ENCODE assay signal across 11 cellular contexts in the genomic region with DNA sequence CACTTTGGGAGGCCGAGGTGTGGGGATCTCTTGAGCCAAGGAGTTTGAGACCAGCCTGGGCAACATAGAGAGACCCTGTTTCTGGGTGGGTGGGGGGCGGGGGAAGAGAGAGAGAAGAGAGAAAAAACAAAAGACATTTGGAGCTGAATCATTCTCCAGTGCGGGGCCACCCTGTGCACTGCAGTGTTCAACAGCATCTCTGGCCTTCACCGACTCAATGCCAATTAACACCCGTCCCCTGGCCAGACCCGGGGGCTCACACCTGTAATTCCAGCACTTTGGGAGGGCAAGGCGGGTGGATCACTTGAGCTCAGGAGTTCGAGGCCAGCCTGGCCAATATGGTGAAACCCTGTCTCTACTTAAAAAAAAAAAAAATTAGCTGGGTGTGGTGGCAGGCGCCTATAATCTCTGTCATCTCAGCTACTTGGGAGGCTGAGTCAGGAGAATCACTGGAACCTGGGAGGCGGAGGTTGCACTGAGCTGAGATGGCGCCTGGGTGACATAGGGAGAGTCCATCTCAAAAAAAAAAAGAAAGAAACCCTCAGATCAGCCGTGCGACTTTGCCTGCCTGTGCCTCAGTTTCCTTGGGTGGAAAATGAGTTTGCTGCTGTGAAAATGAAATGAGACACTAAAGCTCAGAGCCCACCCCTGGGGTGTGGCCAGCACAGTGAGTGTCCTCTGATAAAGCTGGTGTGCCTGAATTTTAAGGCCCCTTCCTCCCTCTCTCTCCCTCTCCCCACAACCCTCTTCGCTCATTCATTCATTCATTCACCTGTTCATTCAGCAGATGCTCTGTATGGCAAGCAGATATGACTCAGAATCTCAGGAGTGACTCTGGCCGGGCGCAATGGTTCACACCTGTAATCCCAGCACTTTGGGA. TPM values are rescaled to one million over a fixed set of nuclear protein-coding genes. Genes with fewer than 3 reads are reported as not detected.
DNase-seq lines count a peak whose midpoint lies in the region; ATAC-seq, FAIRE-seq and TF ChIP-seq lines count a peak whose summit lies in the region.
"Had no signal": no experiment of that assay in that cellular context is flagged by ENCODE, and none has a peak within 500 bp of the region (broad histone marks: within the 10 kb centered on the region; RNA-seq: fewer than 3 reads in every experiment).

No MANE protein-coding gene starts in this region.

- H3K4me3 Mint-ChIP-seq in chondrocyte (ENCODE audit: unreplicated experiment), result no peak overlapping the region

- H3K27ac Mint-ChIP-seq in chondrocyte (ENCODE audit: unreplicated experiment), result peak overlapping the region; percentile 54

- no peak for TF ChIP-seq POLR2A in H54 (IDR thresholded peaks at IDR 0.05; ENCODE audit: low read depth, low read length)

- FAIRE-seq in H54 (lab: Jason Lieb, UNC), result no peak
- FAIRE-seq: colon had no signal

- peaks cover 24% of the 10 kb centered on the region for H3K36me3 Mint-ChIP-seq in chondrocyte (ENCODE audit: low read depth)

- peaks cover 13% of the 10 kb centered on the region for H3K4me1 ChIP-seq in psoas muscle

- H3K4me3 ChIP-seq in psoas muscle, result no peak overlapping the region

- H3K9me3 ChIP-seq in psoas muscle, result no peaks in the 10 kb centered on the region

- no peaks in the 10 kb centered on the region for H3K27me3 ChIP-seq in psoas muscle (ENCODE audit: insufficient read depth in 3 of 3, low read length in 2 of 3)

- WGBS in psoas muscle, 3 donors, result 65 to 78% (median 76%) methylated on average over 16 of the region's 16 CpGs

- peaks cover 0 to 16% of the 10 kb centered on the region in 2 donors for H3K36me3 ChIP-seq in psoas muscle (ENCODE audit: insufficient read depth in 1 of 2, low read depth in 1 of 2)

- peak overlapping the region; percentile 23 for H3K27ac ChIP-seq in psoas muscle
- H3K27ac ChIP-seq: 22Rv1 had no signal

- ATAC-seq in psoas muscle (no peak), GM19035 (IDR thresholded peaks at IDR 0.05; ENCODE audit: unreplicated experiment) (no peak)

- peaks cover 35% of the 10 kb centered on the region for H3K4me1 Mint-ChIP-seq in chondrocyte (ENCODE audit: low read depth)

- DNase-seq in DMS53 (lab: John Stamatoyannopoulos, UW) (peak; percentile 38), DMS53 treated with DMSO at 0.1 percent for 48 hours (lab: John Stamatoyannopoulos, UW; ENCODE audit: unreplicated experiment) (no peak), RPMI8226 (peak; percentile 61), chondrocyte (ENCODE audit: low spot score) (no peak), psoas muscle (no peak), H54 (ENCODE audit: insufficient read length, low spot score) (no peak), T1000 (lab: John Stamatoyannopoulos, UW) (no peak)
- DNase-seq: GF-D8 had no signal

- H3K27me3 Mint-ChIP-seq in chondrocyte (ENCODE audit: low read depth), result no peaks in the 10 kb centered on the region

- intact Hi-C loops in psoas muscle (cut with DNase I), result no loop called here

- H3K9me3 Mint-ChIP-seq in chondrocyte (ENCODE audit: low read depth), result no peaks in the 10 kb centered on the region

- no peak for TF ChIP-seq CTCF in chondrocyte (IDR thresholded peaks at IDR 0.05)
- TF ChIP-seq CTCF in psoas muscle (IDR thresholded peaks at IDR 0.05), result no peak

RNA-seq across cellular contexts. Expression of a gene that starts 6.4 kb away (rescaled TPM):
- total RNA-seq in chondrocyte, result 44.7 to 50.9 TPM (median 49.4 TPM) in 3 replicates
- total RNA-seq in psoas muscle, result 10 to 100 TPM; 12.7 to 35.4 (median 24.0) TPM
- polyA plus RNA-seq in psoas muscle, result 10 to 100 TPM in 1 of 3 donors, 1 to 10 TPM in 2; 3.3 to 24.2 (median 5.3) TPM

Comparison
In these comparisons a context has a peak if more than half of its experiments do, and no peak if none do; other contexts are left out.
1. DNase-seq: peak in DMS53 (single experiment) and RPMI8226 (single experiment); none in DMS53 treated with DMSO at 0.1 percent for 48 hours (single experiment), chondrocyte (single experiment), psoas muscle (0 of 2), H54 (single experiment) and T1000 (single experiment).